8 cellular contexts compared by ENCODE assay signal in the genomic region with DNA sequence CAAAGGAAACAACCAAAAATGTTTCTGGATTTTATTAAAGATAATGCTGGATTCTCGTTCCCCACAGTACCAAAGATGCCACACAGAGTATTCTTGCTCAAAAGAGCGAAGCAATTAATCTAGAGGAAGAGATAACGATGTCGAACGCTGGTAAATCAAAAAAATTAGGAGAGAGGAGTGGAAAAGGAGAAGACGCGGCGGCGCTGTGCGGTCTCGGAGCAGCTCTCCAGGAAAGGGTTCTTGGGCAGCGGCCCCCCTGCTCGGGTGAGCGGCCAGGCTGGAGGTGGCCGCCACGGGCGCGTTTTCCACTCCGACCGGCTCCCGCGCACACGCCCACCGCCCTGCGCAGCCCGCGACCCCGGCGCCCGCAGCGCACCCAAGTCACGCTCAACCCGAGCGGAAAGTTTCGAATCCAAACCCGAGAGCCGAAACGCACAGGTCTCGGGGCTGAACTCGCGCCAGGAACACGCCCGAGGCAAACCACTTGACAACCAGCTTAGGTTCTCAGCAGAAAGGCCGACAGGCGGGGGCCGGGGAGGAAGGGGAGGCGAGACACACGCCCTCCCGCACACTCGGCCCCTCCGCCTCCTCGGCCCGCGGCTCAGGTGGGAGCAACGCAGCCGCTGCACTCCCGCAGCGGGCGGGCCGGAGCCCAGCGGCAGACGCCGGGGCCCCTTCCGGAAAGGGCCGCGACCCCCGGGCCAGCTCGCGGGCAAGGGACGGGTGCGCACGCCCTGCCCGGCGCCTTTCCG. TPM values are rescaled to one million over a fixed set of nuclear protein-coding genes. Genes with fewer than 3 reads are reported as not detected.
DNase-seq lines count a peak whose midpoint lies in the region; ATAC-seq and TF ChIP-seq lines count a peak whose summit lies in the region.

No MANE protein-coding gene starts in this region.

- no peaks in the 10 kb centered on the region for H3K9me2 ChIP-seq in GM23338 (ENCODE audit: insufficient read depth)

- peak; percentile 68 for ATAC-seq in GM23338
- peak; percentile 43 for ATAC-seq in body of pancreas
- ATAC-seq in gastrocnemius medialis = peak; percentile 73 to 79

- peak overlapping the region; percentile 87 for H3K4me3 ChIP-seq in GM23338
- H3K4me3 ChIP-seq in body of pancreas = peak overlapping the region; percentile 48 to 88
- H3K4me3 ChIP-seq in iPS-11a (ENCODE audit: low read depth, low read length) = peak overlapping the region; percentile 67
- H3K4me3 ChIP-seq in gastrocnemius medialis = peak overlapping the region; percentile 67 to 94 (median 70)

- peaks cover 3% of the 10 kb centered on the region; the same call in 2 of the 3 replicates for H3K9me3 Mint-ChIP-seq in GM23338

- 0% methylated on average over 31 to 60 of the region's 75 CpGs for WGBS in body of pancreas, 2 donors

- peaks cover 9% of the 10 kb centered on the region for H3K27me3 ChIP-seq in GM23338 (ENCODE audit: insufficient read depth)
- no peaks in the 10 kb centered on the region for H3K27me3 ChIP-seq in body of pancreas
- H3K27me3 ChIP-seq in gastrocnemius medialis = no peaks in the 10 kb centered on the region

- H3K4me1 ChIP-seq in GM23338 (ENCODE audit: insufficient read depth) (peaks cover 8% of the 10 kb centered on the region), body of pancreas (peaks cover 16% of the 10 kb centered on the region), gastrocnemius medialis (peaks cover 9 to 12% of the 10 kb centered on the region in 2 donors)

- H3K9me3 ChIP-seq in body of pancreas (no peaks in the 10 kb centered on the region), gastrocnemius medialis (no peaks in the 10 kb centered on the region)

- DNase-seq in ELR (ENCODE audit: low read depth) (peak; percentile 69), GM23338 (ENCODE audit: low spot score) (peak; percentile 65), LHCN-M2 (ENCODE audit: low read depth) (peak; percentile 41), T-helper 22 cell (ENCODE audit: low read depth) (peak; percentile 8), body of pancreas (peak; percentile 61 to 77 (median 62)), gastrocnemius medialis (peak; percentile 62 to 64), MV-4-11 (lab: John Stamatoyannopoulos, UW) (no peak)

- H3K4me3 Mint-ChIP-seq in GM23338 = peak overlapping the region; percentile 95

- H3K4me1 Mint-ChIP-seq in GM23338 = peaks cover 14% of the 10 kb centered on the region

- H4K20me1 ChIP-seq in GM23338 (replicated peaks; ENCODE audit: insufficient read depth) = peaks cover 29% of the 10 kb centered on the region

- no peaks in the 10 kb centered on the region for H3F3A ChIP-seq in GM23338 (replicated peaks; ENCODE audit: low read depth)

- H3K27me3 Mint-ChIP-seq in GM23338 (ENCODE audit: insufficient read depth, low read depth, poor library complexity) = peaks cover 9% of the 10 kb centered on the region

- intact Hi-C loops in body of pancreas (cut with DNase I) = no loop called here
- intact Hi-C loops in gastrocnemius medialis (cut with DNase I; ENCODE audit: low total_unique reads) = loop anchor here (2.0 to 5.0 kb wide), 4 partner anchors 50 to 405 kb away; a partner anchor contains a TSS

- H3K4me2 ChIP-seq in GM23338 = peak overlapping the region; percentile 96

- H3K36me3 Mint-ChIP-seq in GM23338 (ENCODE audit: low read depth) = peaks cover 15% of the 10 kb centered on the region

- peaks cover 50% of the 10 kb centered on the region for H3K79me2 ChIP-seq in GM23338 (replicated peaks; ENCODE audit: insufficient read depth)

- in situ Hi-C loops in gastrocnemius medialis (cut with MboI; ENCODE audit: low sequenced_read_pairs in 4 of 4) = no loop called here

- TF ChIP-seq POLR2A in body of pancreas (IDR thresholded peaks at IDR 0.05) (peak in 1 of 3 donors; percentile 4), gastrocnemius medialis (IDR thresholded peaks at IDR 0.05) (peak; percentile 8 to 29)

- H3K27ac ChIP-seq in GM23338 (ENCODE audit: low read depth) (no peak overlapping the region), body of pancreas (peak overlapping the region; percentile 17 to 84 (median 75)), gastrocnemius medialis (peak overlapping the region; percentile 24 to 92 (median 66))

- H2AFZ ChIP-seq in GM23338 = no peak overlapping the region

- H3K36me3 ChIP-seq in GM23338 (ENCODE audit: insufficient read depth) (no peaks in the 10 kb centered on the region), body of pancreas (replicated peaks in 1 of 2; ENCODE audit: insufficient read depth in 1 of 2, low read depth in 2 of 2) (no peaks in the 10 kb centered on the region), gastrocnemius medialis (no peaks in the 10 kb centered on the region)

- TF ChIP-seq CTCF in GM23338 (conservative IDR thresholded peaks at IDR 0.05; ENCODE audit: low read depth in 2 of 2) = no peak; a peak in 1 of 4 replicates
- no peak for TF ChIP-seq CTCF in body of pancreas (IDR thresholded peaks at IDR 0.05)
- TF ChIP-seq CTCF in gastrocnemius medialis (IDR thresholded peaks at IDR 0.05 in 4 of 5, conservative IDR thresholded peaks at IDR 0.05 in 1 of 5) = peak in 1 of 5 experiments; percentile 5

- H3K27ac Mint-ChIP-seq in GM23338 = no peak overlapping the region

TF ChIP-seq in GM23338, 12 proteins besides CTCF, POLR2A, EP300 and RAD21:
- no peak for TF ChIP-seq ZNF331 (CRISPR knock-in tag; IDR thresholded peaks at IDR 0.05; ENCODE audit: low read depth)
- TF ChIP-seq JUNB (IDR thresholded peaks at IDR 0.05; ENCODE audit: unreplicated experiment) = no peak
- TF ChIP-seq, protein P1, sequence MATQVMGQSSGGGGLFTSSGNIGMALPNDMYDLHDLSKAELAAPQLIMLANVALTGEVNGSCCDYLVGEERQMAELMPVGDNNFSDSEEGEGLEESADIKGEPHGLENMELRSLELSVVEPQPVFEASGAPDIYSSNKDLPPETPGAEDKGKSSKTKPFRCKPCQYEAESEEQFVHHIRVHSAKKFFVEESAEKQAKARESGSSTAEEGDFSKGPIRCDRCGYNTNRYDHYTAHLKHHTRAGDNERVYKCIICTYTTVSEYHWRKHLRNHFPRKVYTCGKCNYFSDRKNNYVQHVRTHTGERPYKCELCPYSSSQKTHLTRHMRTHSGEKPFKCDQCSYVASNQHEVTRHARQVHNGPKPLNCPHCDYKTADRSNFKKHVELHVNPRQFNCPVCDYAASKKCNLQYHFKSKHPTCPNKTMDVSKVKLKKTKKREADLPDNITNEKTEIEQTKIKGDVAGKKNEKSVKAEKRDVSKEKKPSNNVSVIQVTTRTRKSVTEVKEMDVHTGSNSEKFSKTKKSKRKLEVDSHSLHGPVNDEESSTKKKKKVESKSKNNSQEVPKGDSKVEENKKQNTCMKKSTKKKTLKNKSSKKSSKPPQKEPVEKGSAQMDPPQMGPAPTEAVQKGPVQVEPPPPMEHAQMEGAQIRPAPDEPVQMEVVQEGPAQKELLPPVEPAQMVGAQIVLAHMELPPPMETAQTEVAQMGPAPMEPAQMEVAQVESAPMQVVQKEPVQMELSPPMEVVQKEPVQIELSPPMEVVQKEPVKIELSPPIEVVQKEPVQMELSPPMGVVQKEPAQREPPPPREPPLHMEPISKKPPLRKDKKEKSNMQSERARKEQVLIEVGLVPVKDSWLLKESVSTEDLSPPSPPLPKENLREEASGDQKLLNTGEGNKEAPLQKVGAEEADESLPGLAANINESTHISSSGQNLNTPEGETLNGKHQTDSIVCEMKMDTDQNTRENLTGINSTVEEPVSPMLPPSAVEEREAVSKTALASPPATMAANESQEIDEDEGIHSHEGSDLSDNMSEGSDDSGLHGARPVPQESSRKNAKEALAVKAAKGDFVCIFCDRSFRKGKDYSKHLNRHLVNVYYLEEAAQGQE (IDR thresholded peaks at IDR 0.05; ENCODE audit: unreplicated experiment) = no peak

RNA-seq across cellular contexts. Expression of a gene that starts 0.9 kb away (rescaled TPM):
- 66.3 and 85.4 TPM in 2 replicates for total RNA-seq in GM23338 (2014; rRNA removed; shearing (Covaris generic))
- polyA plus RNA-seq in GM23338 (2016; fragmentation: Nextera tagmentation; extraction: Ambion mirVana) = 73.0 and 91.5 TPM in 2 replicates
- 42.6 and 47.2 TPM in 2 replicates for total RNA-seq in LHCN-M2 (2014; rRNA removed)
- 26.8 TPM for polyA plus RNA-seq in LHCN-M2 (2012)
- 10 to 100 TPM; 23.4 to 31.1 TPM for total RNA-seq in body of pancreas
- 10 to 100 TPM; 18.1 to 49.0 (median 21.3) TPM for total RNA-seq in gastrocnemius medialis
